ENCODE assay signal across 28 cellular contexts in genomic region chr3:46399557-46399956, GRCh38. TPM values are rescaled to one million over a fixed set of nuclear protein-coding genes. Genes with fewer than 3 reads are reported as not detected.
A peak's percentile ranks its signal among the peaks of the same experiment; 100 is the strongest.
DNase-seq lines count a peak whose midpoint lies in the region; ATAC-seq, FAIRE-seq and TF ChIP-seq lines count a peak whose summit lies in the region.
"Had no signal": no experiment of that assay in that cellular context is flagged by ENCODE, and none has a peak within 500 bp of the region (broad histone marks: within the 10 kb centered on the region; RNA-seq: fewer than 3 reads in every experiment).

No MANE protein-coding gene starts in this region.

- no peak overlapping the region for H3K4me3 Mint-ChIP-seq in activated naive CD4-positive, alpha-beta T cell treated with anti-CD3 and anti-CD28 coated beads, Interleukin-2, amount 10 ng/mL, durations not matched to agents 7 days and 5 days
- H3K4me3 Mint-ChIP-seq: naive thymus-derived CD8-positive, alpha-beta T cell; T-helper 1 cell treated with Interleukin-12 subunit alpha and Interleukin-12 subunit beta and Interleukin-4 antibody, amounts not matched to agents 30 μg/mL and 1 μg/mL, for 36 hours had no signal

- H3K27ac Mint-ChIP-seq in activated naive CD4-positive, alpha-beta T cell treated with anti-CD3 and anti-CD28 coated beads, Interleukin-2, amount 10 ng/mL, durations not matched to agents 7 days and 5 days, result no peak overlapping the region
- H3K27ac Mint-ChIP-seq: naive thymus-derived CD8-positive, alpha-beta T cell; T-helper 1 cell treated with Interleukin-12 subunit alpha and Interleukin-12 subunit beta and Interleukin-4 antibody, amounts not matched to agents 30 μg/mL and 1 μg/mL, for 36 hours had no signal

- H3K36me3 ChIP-seq in bronchial epithelial cell (ENCODE audit: control insufficient read depth, insufficient read depth, low read length), result no peaks in the 10 kb centered on the region
- H3K36me3 ChIP-seq in upper lobe of left lung, result no peaks in the 10 kb centered on the region
- H3K36me3 ChIP-seq: BE2C, heart left ventricle, SJSA1, stomach, transverse colon, WERI-Rb-1 had no signal

- no peak for TF ChIP-seq POLR2A in upper lobe of left lung (IDR thresholded peaks at IDR 0.05)

- FAIRE-seq in bronchial epithelial cell (lab: Jason Lieb, UNC), result no peak
- FAIRE-seq: A549, HTR-8/SVneo had no signal

- TF ChIP-seq CTCF in bronchial epithelial cell (IDR thresholded peaks at IDR 0.05; ENCODE audit: insufficient read depth, low read length, severe bottlenecking) (no peak), upper lobe of left lung (IDR thresholded peaks at IDR 0.05) (no peak)

- TF ChIP-seq EP300 in upper lobe of left lung (IDR thresholded peaks at IDR 0.05), result no peak

- H3K36me3 Mint-ChIP-seq in activated naive CD4-positive, alpha-beta T cell treated with anti-CD3 and anti-CD28 coated beads, Interleukin-2, amount 10 ng/mL, durations not matched to agents 7 days and 5 days, result no peaks in the 10 kb centered on the region
- H3K36me3 Mint-ChIP-seq: naive thymus-derived CD8-positive, alpha-beta T cell had no signal

- peak; percentile 14 for DNase-seq in activated naive CD4-positive, alpha-beta T cell treated with anti-CD3 and anti-CD28 coated beads, Interleukin-2, amount 10 ng/mL, durations not matched to agents 7 days and 5 days
- no peak for DNase-seq in activated naive CD4-positive, alpha-beta T cell (lab: John Stamatoyannopoulos, UW)
- peak; percentile 66 for DNase-seq in NCI-H226
- peak; percentile 54 for DNase-seq in bronchial epithelial cell (ENCODE audit: low read depth)
- DNase-seq in upper lobe of left lung, result peak in 1 of 2 donors; percentile 20
- no peak for DNase-seq in stimulated activated CD4-positive, alpha-beta T cell treated with anti-CD3 and anti-CD28 coated beads, Interleukin-4, amount 100 ng/mL, for 1 hour
- DNase-seq: activated CD4-positive, alpha-beta T cell treated with anti-CD3 and anti-CD28 coated beads, Interleukin-2, amount 50 U/mL, for 48 hours; anterior cingulate cortex; BE2C; heart left ventricle; left colon; naive thymus-derived CD8-positive, alpha-beta T cell; NCI-H2081 treated with DMSO at 0.1 percent for 48 hours; stimulated activated CD4-positive, alpha-beta T cell treated with anti-CD3 and anti-CD28 coated beads, Interleukin-4, amount 100 ng/mL, for 4 hours; stomach; transverse colon; WERI-Rb-1 had no signal

- H3K4me1 ChIP-seq in upper lobe of left lung, result peaks cover 34 to 61% (median 46%) of the 10 kb centered on the region in 4 donors
- H3K4me1 ChIP-seq: A549, BE2C had no signal

- no peaks in the 10 kb centered on the region for H3K27me3 ChIP-seq in bronchial epithelial cell (ENCODE audit: control insufficient read depth, insufficient read depth, low read length)
- no peaks in the 10 kb centered on the region for H3K27me3 ChIP-seq in upper lobe of left lung
- H3K27me3 ChIP-seq: BE2C, heart left ventricle, SJSA1, stomach, transverse colon had no signal

- H3K27me3 Mint-ChIP-seq in activated naive CD4-positive, alpha-beta T cell treated with anti-CD3 and anti-CD28 coated beads, Interleukin-2, amount 10 ng/mL, durations not matched to agents 7 days and 5 days, result peaks cover 27% of the 10 kb centered on the region

- ATAC-seq in upper lobe of left lung (ENCODE audit: low FRiP score in 2 of 2) (no peak), GM19035 (IDR thresholded peaks at IDR 0.05; ENCODE audit: unreplicated experiment) (no peak), GM21576 (IDR thresholded peaks at IDR 0.05; ENCODE audit: unreplicated experiment) (no peak)
- ATAC-seq: A549; HCT116; left colon; naive thymus-derived CD8-positive, alpha-beta T cell had no signal

- peaks cover 5% of the 10 kb centered on the region for H3K9me3 Mint-ChIP-seq in activated naive CD4-positive, alpha-beta T cell treated with anti-CD3 and anti-CD28 coated beads, Interleukin-2, amount 10 ng/mL, durations not matched to agents 7 days and 5 days

- WGBS in upper lobe of left lung, 2 donors, result 49 to 60% methylated on average over 2 of the region's 2 CpGs

- peaks cover 11% of the 10 kb centered on the region for H3K4me1 Mint-ChIP-seq in activated naive CD4-positive, alpha-beta T cell treated with anti-CD3 and anti-CD28 coated beads, Interleukin-2, amount 10 ng/mL, durations not matched to agents 7 days and 5 days

- peak overlapping the region in 3 of 4 donors; percentile 19 to 48 (median 36) for H3K27ac ChIP-seq in upper lobe of left lung
- H3K27ac ChIP-seq: A549, epithelial cell of prostate, SJSA1, stomach, transverse colon, WERI-Rb-1 had no signal

- H3K4me3 ChIP-seq in bronchial epithelial cell (ENCODE audit: low read depth, low read length) (no peak overlapping the region), upper lobe of left lung (no peak overlapping the region)
- H3K4me3 ChIP-seq: A549, heart left ventricle, SJSA1, stomach, transverse colon had no signal

- H3K9me3 ChIP-seq in upper lobe of left lung, result no peaks in the 10 kb centered on the region
- H3K9me3 ChIP-seq: A549, BE2C, heart left ventricle, SJSA1, stomach, transverse colon had no signal

- CTCF ChIA-PET in activated naive CD4-positive, alpha-beta T cell treated with anti-CD3 and anti-CD28 coated beads, Interleukin-2, amount 10 ng/mL, durations not matched to agents 7 days and 5 days (lab: Charles Lee), result interaction anchor here (0.6 to 1.1 kb wide), 3 partner anchors 21 to 186 kb away, joined by 3 read pairs; no protein-coding TSS in a partner anchor

RNA-seq across cellular contexts. Expression of gene CCRL2, which starts 7.5 kb away (rescaled TPM):
- 0.13 and 0.26 TPM in 2 replicates for total RNA-seq in bronchial epithelial cell
- 10 to 100 TPM in 4 of 6 donors, 1 to 10 TPM in 2; 4.2 to 25.5 (median 13.7) TPM for total RNA-seq in upper lobe of left lung
- total RNA-seq: osteocyte had no signal

RNA-seq across cellular contexts. Expression of gene CCR5, which starts 28.8 kb away (rescaled TPM):
- not detected in 2 replicates for total RNA-seq in bronchial epithelial cell
- 1 to 10 TPM in 5 of 6 donors, under 1 TPM in 1; 0.33 to 8.6 (median 3.1) TPM for total RNA-seq in upper lobe of left lung
- total RNA-seq: fibroblast of villous mesenchyme, LHCN-M2, osteocyte, SJSA1 had no signal

RNA-seq across cellular contexts. Expression of gene CCR2, which starts 45.6 kb away (rescaled TPM):
- 0.13 TPM in 1 of 2 replicates, not detected in the other for total RNA-seq in bronchial epithelial cell
- 10 to 100 TPM in 1 of 6 donors, 1 to 10 TPM in 5; 2.1 to 27.8 (median 6.6) TPM for total RNA-seq in upper lobe of left lung
- total RNA-seq: fibroblast of villous mesenchyme, LHCN-M2, osteocyte, SJSA1 had no signal

Comparison
In these comparisons a context has a peak if more than half of its experiments do, and no peak if none do; other contexts are left out.
1. DNase-seq: peak in activated naive CD4-positive, alpha-beta T cell treated with anti-CD3 and anti-CD28 coated beads, Interleukin-2, amount 10 ng/mL, durations not matched to agents 7 days and 5 days (single experiment), NCI-H226 (single experiment) and bronchial epithelial cell (single experiment); none in activated naive CD4-positive, alpha-beta T cell (0 of 4) and stimulated activated CD4-positive, alpha-beta T cell treated with anti-CD3 and anti-CD28 coated beads, Interleukin-4, amount 100 ng/mL, for 1 hour (single experiment).